Comparison of ENCODE assay signal across 12 cellular contexts in the genomic region with DNA sequence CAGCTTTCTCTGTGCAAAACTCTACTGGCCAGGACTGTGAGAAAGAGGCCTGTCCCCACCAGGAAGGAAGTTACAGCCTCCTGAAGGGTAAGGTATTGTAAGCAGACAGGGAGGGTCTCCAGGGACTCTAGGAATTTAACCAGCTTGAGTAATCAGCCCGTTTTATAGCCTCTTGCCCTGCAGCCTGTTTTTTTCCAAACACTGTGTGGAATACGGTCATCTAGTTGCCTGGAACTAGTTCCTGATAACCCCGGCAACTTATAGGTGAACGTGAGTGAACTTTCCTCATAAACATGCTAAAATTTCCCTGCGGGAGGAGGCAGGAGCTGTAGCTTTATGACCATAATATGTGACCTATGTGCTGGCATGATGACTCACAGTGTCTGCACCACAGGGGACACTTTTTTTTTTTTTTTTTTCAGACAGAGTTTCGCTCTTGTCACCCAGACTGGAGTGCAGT.
DNase-seq lines count a peak whose midpoint lies in the region; ATAC-seq, FAIRE-seq and TF ChIP-seq lines count a peak whose summit lies in the region.
"Had no signal": no experiment of that assay in that cellular context is flagged by ENCODE, and none has a peak within 500 bp of the region (broad histone marks: within the 10 kb centered on the region; RNA-seq: fewer than 3 reads in every experiment).

No MANE protein-coding gene starts in this region.

- H3K4me2 ChIP-seq in GM23248 (ENCODE audit: unreplicated experiment), result no peak overlapping the region

- DNase-seq in A673 (ENCODE audit: low spot score) (peak; percentile 60), GM23248 (peak; percentile 56), RCC 7860 (ENCODE audit: low spot score) (peak; percentile 23), right cardiac atrium (no peak), NCI-H2227 treated with DMSO at 0.1 percent for 48 hours (lab: John Stamatoyannopoulos, UW) (no peak), aorta (no peak)
- DNase-seq: activated CD4-positive, alpha-beta T cell treated with anti-CD3 and anti-CD28 coated beads, Interleukin-2, amount 50 U/mL, for 4 hours; cerebellar nuclear complex; NCI-H1436 treated with DMSO at 0.1 percent for 48 hours had no signal

- no peak overlapping the region for H3K27ac ChIP-seq in A673 (ENCODE audit: low read depth, low read length, poor library complexity, severe bottlenecking)
- no peak overlapping the region for H3K27ac ChIP-seq in GM23248
- peak overlapping the region; percentile 6 for H3K27ac ChIP-seq in right cardiac atrium (ENCODE audit: low read length)
- no peak overlapping the region for H3K27ac ChIP-seq in aorta (ENCODE audit: low read depth in 1 of 2, low read length in 2 of 2)
- H3K27ac ChIP-seq: prostate gland had no signal

- H3K9me3 ChIP-seq in A673 (ENCODE audit: low read depth, low read length, poor library complexity, severe bottlenecking) (no peaks in the 10 kb centered on the region), GM23248 (ENCODE audit: low read depth) (no peaks in the 10 kb centered on the region), right cardiac atrium (ENCODE audit: control insufficient read depth, low read length) (no peaks in the 10 kb centered on the region), aorta (ENCODE audit: control insufficient read depth, low read length) (no peaks in the 10 kb centered on the region)
- H3K9me3 ChIP-seq: prostate gland had no signal

- H3K36me3 ChIP-seq in A673 (ENCODE audit: insufficient read depth, low read length, poor library complexity, severe bottlenecking) (no peaks in the 10 kb centered on the region), GM23248 (ENCODE audit: low read depth) (no peaks in the 10 kb centered on the region), aorta (ENCODE audit: control insufficient read depth in 1 of 2, insufficient read depth in 2 of 2, low read length in 1 of 2) (no peaks in the 10 kb centered on the region)
- H3K36me3 ChIP-seq: prostate gland had no signal

- H2AFZ ChIP-seq in GM23248, result no peak overlapping the region

- no peaks in the 10 kb centered on the region for H3F3A ChIP-seq in GM23248 (ENCODE audit: insufficient read depth)

- no peaks in the 10 kb centered on the region for H3K9me2 ChIP-seq in GM23248 (ENCODE audit: insufficient read depth)

- H3K9ac ChIP-seq in GM23248, result no peak overlapping the region

- no peaks in the 10 kb centered on the region for H3K79me2 ChIP-seq in GM23248 (ENCODE audit: insufficient read depth)

- TF ChIP-seq CTCF in A673 (conservative IDR thresholded peaks at IDR 0.05; ENCODE audit: low read depth, low read length), result no peak

- FAIRE-seq in RCC 7860 (lab: Jason Lieb, UNC), result no peak

- no peaks in the 10 kb centered on the region for H3K4me1 ChIP-seq in A673 (ENCODE audit: insufficient read depth, low read length, poor library complexity, severe bottlenecking)
- peaks cover 5% of the 10 kb centered on the region; the same call in 1 of the 2 replicates for H3K4me1 ChIP-seq in GM23248 (ENCODE audit: insufficient read depth)
- no peaks in the 10 kb centered on the region for H3K4me1 ChIP-seq in right cardiac atrium (ENCODE audit: control insufficient read depth, insufficient read depth, low read length)
- no peaks in the 10 kb centered on the region for H3K4me1 ChIP-seq in aorta (ENCODE audit: control insufficient read depth in 1 of 2, insufficient read depth in 2 of 2, low read length in 2 of 2)
- H3K4me1 ChIP-seq: prostate gland had no signal

- no TSS peak for BruUV-seq in A673 (replicated peaks; lab: Mats Ljungman, UMichigan)

- in situ Hi-C loops in GM23248 (cut with MboI), result no loop called here

- H4K20me1 ChIP-seq in GM23248 (ENCODE audit: insufficient read depth), result no peaks in the 10 kb centered on the region

- H3K27me3 ChIP-seq in A673 (replicated peaks; ENCODE audit: insufficient read depth, low read depth, low read length, poor library complexity) (no peaks in the 10 kb centered on the region), GM23248 (replicated peaks; ENCODE audit: insufficient read depth) (no peaks in the 10 kb centered on the region), right cardiac atrium (ENCODE audit: control insufficient read depth, insufficient read depth) (no peaks in the 10 kb centered on the region), aorta (ENCODE audit: control insufficient read depth in 1 of 2, insufficient read depth in 2 of 2, low read length in 1 of 2) (no peaks in the 10 kb centered on the region)

- ATAC-seq in right cardiac atrium (peak; percentile 40 to 69), GM21825 (IDR thresholded peaks at IDR 0.05; ENCODE audit: unreplicated experiment) (no peak), aorta (ENCODE audit: low FRiP score) (no peak), GM19455 (IDR thresholded peaks at IDR 0.05; ENCODE audit: unreplicated experiment) (no peak)

- intact Hi-C loops in A673 (cut with micrococcal nuclease; ENCODE audit: unreplicated experiment), result no loop called here
- intact Hi-C loops in right cardiac atrium (cut with DNase I), result no loop called here
- intact Hi-C loops in aorta (cut with DNase I), result no loop called here

- 68 to 70% methylated on average over 6 of the region's 6 CpGs for WGBS in GM23248 (ENCODE audit: low coverage in 1 of 2, low lambda C conversion rate in 2 of 2, missing lambda C conversion rate in 2 of 2), 2 experiments
- WGBS in right cardiac atrium, result 50% methylated on average over 6 of the region's 6 CpGs
- WGBS in aorta, 2 donors, result 34% methylated on average over 6 of the region's 6 CpGs

- CTCF ChIA-PET in A673 (lab: Charles Lee), result no interaction called here

- POLR2A ChIA-PET in A673 (lab: Charles Lee; ENCODE audit: low non-redundant PET), result no interaction called here

- no peak overlapping the region for H3K4me3 ChIP-seq in A673 (ENCODE audit: low read depth, low read length, poor library complexity, severe bottlenecking)
- no peak overlapping the region for H3K4me3 ChIP-seq in GM23248
- no peak overlapping the region for H3K4me3 ChIP-seq in right cardiac atrium (ENCODE audit: low read length)
- no peak overlapping the region for H3K4me3 ChIP-seq in aorta (ENCODE audit: low read length in 2 of 2)
- H3K4me3 ChIP-seq: prostate gland had no signal

Comparison
In these comparisons a context has a peak if more than half of its experiments do, and no peak if none do; other contexts are left out.
1. DNase-seq: peak in A673 (single experiment), GM23248 (single experiment) and RCC 7860 (single experiment); none in right cardiac atrium (0 of 3), NCI-H2227 treated with DMSO at 0.1 percent for 48 hours (single experiment) and aorta (0 of 2).
2. ATAC-seq: peak in right cardiac atrium (2 of 2); none in GM21825 (single experiment), aorta (single experiment) and GM19455 (single experiment).